20 cellular contexts compared by ENCODE assay signal in the genomic region with DNA sequence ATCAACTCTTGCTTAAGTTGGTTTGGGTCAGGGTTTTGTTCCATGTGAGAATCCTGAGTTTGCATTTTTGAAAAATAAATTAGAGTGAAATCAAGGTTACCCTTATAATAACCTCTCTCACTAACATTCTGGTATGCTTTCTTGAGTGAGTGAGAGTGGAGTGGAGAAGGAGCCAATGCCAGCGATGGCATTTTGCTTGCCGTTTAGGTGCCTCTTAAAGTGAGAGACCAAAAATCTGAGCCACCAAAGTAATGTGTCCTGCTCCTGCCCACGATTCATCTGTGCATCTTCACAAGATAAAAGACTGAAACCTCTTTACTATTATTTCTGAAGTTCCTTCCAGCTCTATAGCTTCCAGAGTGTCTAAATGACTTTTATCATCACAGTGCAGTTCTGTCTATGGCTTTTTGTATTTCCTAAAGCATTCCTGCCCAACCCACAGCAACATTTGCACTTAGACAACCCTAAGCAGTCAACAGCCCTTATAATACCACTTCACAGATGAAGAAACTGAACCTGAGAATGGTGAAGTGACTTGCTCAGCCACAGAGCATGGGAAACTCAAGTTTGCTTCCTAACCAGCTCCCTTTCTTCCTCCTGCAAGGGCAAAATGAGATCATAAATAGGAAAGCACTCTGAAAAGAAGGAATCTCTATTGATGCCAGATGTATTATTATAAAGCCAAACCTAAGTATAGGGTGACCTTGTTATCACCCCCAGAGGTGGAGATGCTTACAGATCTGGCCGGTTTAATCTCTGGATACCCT.
"Had no signal": no experiment of that assay in that cellular context is flagged by ENCODE, and none has a peak within 500 bp of the region (broad histone marks: within the 10 kb centered on the region; RNA-seq: fewer than 3 reads in every experiment).

No MANE protein-coding gene starts in this region.

- H3K9me3 ChIP-seq: left ventricle myocardium inferior, mucosa of descending colon, ovary, right atrium auricular region, sigmoid colon, thoracic aorta, vagina had no signal

- H3K4me1 Mint-ChIP-seq: neural crest cell; stimulated activated naive B cell treated with anti-CD40 and anti-IgM and Interleukin-4, amounts not matched to agents 10 μg/mL and 1 μg/mL and 100 μg/mL, for 72 hours; stimulated activated naive CD8-positive, alpha-beta T cell treated with anti-CD3 and anti-CD28 coated beads, Interleukin-15, amount 100 ng/mL, for 72 hours had no signal

- H3K27ac ChIP-seq: foreskin keratinocyte, left ventricle myocardium inferior, ovary, right atrium auricular region, sigmoid colon, skin epidermis, thoracic aorta, vagina had no signal

- ATAC-seq: esophagus mucosa; foreskin keratinocyte; mucosa of descending colon; naive thymus-derived CD8-positive, alpha-beta T cell; stimulated activated naive B cell treated with anti-CD40 and anti-IgM and Interleukin-4, amounts not matched to agents 10 μg/mL and 1 μg/mL and 100 μg/mL, for 72 hours; stimulated activated naive CD8-positive, alpha-beta T cell treated with anti-CD3 and anti-CD28 coated beads, Interleukin-15, amount 100 ng/mL, for 72 hours had no signal

- DNase-seq: effector memory CD4-positive, alpha-beta T cell; foreskin keratinocyte; immature natural killer cell; left ventricle myocardium inferior; mesendoderm; mucosa of descending colon; naive thymus-derived CD8-positive, alpha-beta T cell; ovary; sigmoid colon; stimulated activated CD4-positive, alpha-beta T cell treated with anti-CD3 and anti-CD28 coated beads, Interleukin-2, amount 100 ng/mL, for 24 hours; stimulated activated CD4-positive, alpha-beta T cell treated with anti-CD3 and anti-CD28 coated beads, Interleukin-4, amount 100 ng/mL, for 4 hours; stimulated activated naive B cell treated with anti-CD40 and anti-IgM and Interleukin-4, amounts not matched to agents 10 μg/mL and 1 μg/mL and 100 μg/mL, for 72 hours; stimulated activated naive CD8-positive, alpha-beta T cell treated with anti-CD3 and anti-CD28 coated beads, Interleukin-15, amount 100 ng/mL, for 72 hours; trophoblast cell had no signal

- H3K9me3 Mint-ChIP-seq: immature natural killer cell; naive thymus-derived CD8-positive, alpha-beta T cell; neural crest cell; stimulated activated naive B cell treated with anti-CD40 and anti-IgM and Interleukin-4, amounts not matched to agents 10 μg/mL and 1 μg/mL and 100 μg/mL, for 72 hours; stimulated activated naive CD8-positive, alpha-beta T cell treated with anti-CD3 and anti-CD28 coated beads, Interleukin-15, amount 100 ng/mL, for 72 hours had no signal

- H3K4me1 ChIP-seq: foreskin keratinocyte, left ventricle myocardium inferior, right atrium auricular region, sigmoid colon, vagina had no signal

- H3K36me3 Mint-ChIP-seq: naive thymus-derived CD8-positive, alpha-beta T cell; stimulated activated naive B cell treated with anti-CD40 and anti-IgM and Interleukin-4, amounts not matched to agents 10 μg/mL and 1 μg/mL and 100 μg/mL, for 72 hours had no signal

- H3K27me3 Mint-ChIP-seq: naive thymus-derived CD8-positive, alpha-beta T cell; stimulated activated naive B cell treated with anti-CD40 and anti-IgM and Interleukin-4, amounts not matched to agents 10 μg/mL and 1 μg/mL and 100 μg/mL, for 72 hours; stimulated activated naive CD8-positive, alpha-beta T cell treated with anti-CD3 and anti-CD28 coated beads, Interleukin-15, amount 100 ng/mL, for 72 hours had no signal

- H3K27me3 ChIP-seq: foreskin keratinocyte, ovary, right atrium auricular region, sigmoid colon, vagina had no signal

- H3K27ac Mint-ChIP-seq: naive thymus-derived CD8-positive, alpha-beta T cell; stimulated activated naive B cell treated with anti-CD40 and anti-IgM and Interleukin-4, amounts not matched to agents 10 μg/mL and 1 μg/mL and 100 μg/mL, for 72 hours; stimulated activated naive CD8-positive, alpha-beta T cell treated with anti-CD3 and anti-CD28 coated beads, Interleukin-15, amount 100 ng/mL, for 72 hours had no signal

- H3K36me3 ChIP-seq: left ventricle myocardium inferior, ovary, right atrium auricular region, sigmoid colon, thoracic aorta, vagina had no signal

- H3K4me3 Mint-ChIP-seq: naive thymus-derived CD8-positive, alpha-beta T cell; neural crest cell; stimulated activated naive B cell treated with anti-CD40 and anti-IgM and Interleukin-4, amounts not matched to agents 10 μg/mL and 1 μg/mL and 100 μg/mL, for 72 hours; stimulated activated naive CD8-positive, alpha-beta T cell treated with anti-CD3 and anti-CD28 coated beads, Interleukin-15, amount 100 ng/mL, for 72 hours had no signal

- H3K4me3 ChIP-seq: left ventricle myocardium inferior, mucosa of descending colon, ovary, right atrium auricular region, sigmoid colon, skin epidermis, thoracic aorta, vagina had no signal
